ENCODE assay signal across 19 cellular contexts in the genomic region with DNA sequence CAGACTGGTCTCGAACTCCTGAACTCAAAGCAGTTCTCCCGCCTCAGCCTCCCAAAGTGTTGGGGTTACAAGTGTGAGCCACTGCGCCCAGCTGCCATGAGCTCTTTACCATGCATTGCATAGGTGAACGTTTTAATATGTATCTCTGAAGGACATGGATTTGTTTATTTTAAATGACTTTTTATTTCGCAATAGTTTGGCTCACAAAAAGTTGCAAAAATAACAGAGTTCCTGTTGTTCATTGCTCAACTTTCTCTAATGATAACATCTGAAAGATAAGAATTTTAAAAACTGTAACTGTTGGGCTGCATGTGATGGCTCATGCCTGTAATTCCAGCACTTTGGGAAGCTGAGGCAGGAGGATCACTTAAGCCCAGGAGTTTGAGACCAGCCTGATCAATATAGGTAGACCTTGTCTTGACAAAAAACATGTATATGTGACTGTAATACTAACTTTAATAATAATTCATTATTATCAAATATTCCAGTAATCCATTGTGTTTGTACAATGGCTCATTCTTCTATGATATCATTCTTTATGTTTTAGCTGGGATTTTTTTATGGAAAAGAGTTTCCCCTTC.
DNase-seq lines count a peak whose midpoint lies in the region; ATAC-seq and TF ChIP-seq lines count a peak whose summit lies in the region.
"Had no signal": no experiment of that assay in that cellular context is flagged by ENCODE, and none has a peak within 500 bp of the region (broad histone marks: within the 10 kb centered on the region; RNA-seq: fewer than 3 reads in every experiment).

No MANE protein-coding gene starts in this region.

- no peak for TF ChIP-seq POLR2A in adrenal gland (IDR thresholded peaks at IDR 0.05)

- intact Hi-C loops in adrenal gland (cut with DNase I), result no loop called here
- intact Hi-C loops in head of caudate nucleus (cut with DNase I), result no loop called here

- no peak overlapping the region for H3K9ac ChIP-seq in neuronal stem cell (ENCODE audit: low read depth, low read length, poor library complexity)

- H3K4me1 ChIP-seq in adrenal gland (replicated peaks in 1 of 2) (peaks cover 10 to 23% of the 10 kb centered on the region in 2 donors), thoracic aorta (ENCODE audit: control insufficient read depth in 1 of 2, low read depth in 2 of 2) (peaks cover 30 to 69% of the 10 kb centered on the region in 2 donors), neuronal stem cell (ENCODE audit: control insufficient read depth in 2 of 2, insufficient read depth in 1 of 2, low read depth in 1 of 2, low read length in 2 of 2) (peaks cover 8 to 11% of the 10 kb centered on the region in 2 donors)

- H2BK12ac ChIP-seq in neuronal stem cell (ENCODE audit: low read length), result no peak overlapping the region

- no peaks in the 10 kb centered on the region for H3K79me1 ChIP-seq in neuronal stem cell (ENCODE audit: low read depth, low read length)

- no peak overlapping the region for H2BK120ac ChIP-seq in neuronal stem cell (ENCODE audit: low read depth, low read length)

- H3K4me2 ChIP-seq in neuronal stem cell (ENCODE audit: insufficient read depth, low read length, poor library complexity, severe bottlenecking), result no peak overlapping the region
- H3K4me2 ChIP-seq: GM23338 had no signal

- H3K27ac ChIP-seq in adrenal gland (peak overlapping the region in 3 of 5 donors; percentile 19 to 68 (median 49)), thoracic aorta (peak overlapping the region; percentile 0 to 20), neuronal stem cell (replicated peaks; ENCODE audit: low read length) (no peak overlapping the region)

- TF ChIP-seq CTCF in adrenal gland (IDR thresholded peaks at IDR 0.05), result no peak
- no peak for TF ChIP-seq CTCF in fibroblast of the aortic adventitia (IDR thresholded peaks at IDR 0.05; ENCODE audit: insufficient read depth, low read length)
- no peak for TF ChIP-seq CTCF in thoracic aorta (IDR thresholded peaks at IDR 0.05)

- no peak for ATAC-seq in thoracic aorta (ENCODE audit: insufficient number of reproducible peaks, low FRiP score, low read depth)
- ATAC-seq: GM23338, T-cell had no signal

- no peak overlapping the region for H3K4ac ChIP-seq in neuronal stem cell (ENCODE audit: low read length)

- H3K9me3 ChIP-seq in adrenal gland (replicated peaks in 1 of 3), result no peaks in the 10 kb centered on the region
- no peaks in the 10 kb centered on the region for H3K9me3 ChIP-seq in thoracic aorta
- H3K9me3 ChIP-seq in neuronal stem cell (replicated peaks in 1 of 2; ENCODE audit: control insufficient read depth in 2 of 2, insufficient read depth in 1 of 2, low read depth in 1 of 2, low read length in 2 of 2), result no peaks in the 10 kb centered on the region
- H3K9me3 ChIP-seq: left lung had no signal

- H3K27me3 ChIP-seq in adrenal gland (no peaks in the 10 kb centered on the region), thoracic aorta (replicated peaks; ENCODE audit: insufficient read depth) (no peaks in the 10 kb centered on the region), neuronal stem cell (ENCODE audit: control insufficient read depth in 3 of 3, insufficient read depth in 3 of 3, low read depth in 1 of 3, low read length in 3 of 3) (no peaks in the 10 kb centered on the region)
- H3K27me3 ChIP-seq: left lung had no signal

- no peak overlapping the region for H2BK15ac ChIP-seq in neuronal stem cell (ENCODE audit: low read length)

- H4K91ac ChIP-seq in neuronal stem cell (ENCODE audit: low read depth, low read length, poor library complexity), result no peak overlapping the region

- H3K23ac ChIP-seq in neuronal stem cell (ENCODE audit: low read depth, low read length, poor library complexity), result no peak overlapping the region

- DNase-seq in HCEC 1CT, result peak; percentile 27
- no peak for DNase-seq in adrenal gland
- DNase-seq in fibroblast of the aortic adventitia (ENCODE audit: low read depth), result peak; percentile 79
- no peak for DNase-seq in thoracic aorta (ENCODE audit: low spot score)
- DNase-seq in head of caudate nucleus, result no peak
- no peak for DNase-seq in neuronal stem cell (ENCODE audit: low spot score)
- DNase-seq in AG08395 (ENCODE audit: low spot score), result no peak
- no peak for DNase-seq in DMS79 (lab: John Stamatoyannopoulos, UW)
- DNase-seq: activated CD4-positive, CD25-positive, alpha-beta regulatory T cell; activated CD8-positive, alpha-beta memory T cell treated with anti-CD3 and anti-CD28 coated beads for 24 hours; activated effector memory CD4-positive, alpha-beta T cell treated with Interleukin-2 at 50 U/mL for 16 hours; C1 segment of cervical spinal cord; DMS79 treated with DMSO at 0.1 percent for 48 hours; erythroblast; left lung; NCI-H1092; substantia nigra; T-cell had no signal

- H3K18ac ChIP-seq in neuronal stem cell (ENCODE audit: low read length), result no peak overlapping the region

- H3K36me3 ChIP-seq in adrenal gland (replicated peaks in 1 of 2) (no peaks in the 10 kb centered on the region), thoracic aorta (peaks cover 8% of the 10 kb centered on the region), neuronal stem cell (replicated peaks in 1 of 2; ENCODE audit: control insufficient read depth in 2 of 2, insufficient read depth in 2 of 2, low read length in 2 of 2) (no peaks in the 10 kb centered on the region)

- no peak overlapping the region for H2AFZ ChIP-seq in neuronal stem cell (ENCODE audit: low read length)
- H2AFZ ChIP-seq: GM23338 had no signal

- H2BK5ac ChIP-seq in neuronal stem cell (ENCODE audit: low read length), result no peak overlapping the region

- no peak overlapping the region for H3K14ac ChIP-seq in neuronal stem cell (ENCODE audit: low read length)

- no peak overlapping the region for H2AK5ac ChIP-seq in neuronal stem cell (ENCODE audit: low read depth, low read length)

- WGBS in adrenal gland, 4 donors, result 47 to 63% (median 60%) methylated on average over 5 of the region's 5 CpGs
- WGBS in neuronal stem cell (ENCODE audit: extremely low coverage in 2 of 2, insufficient read length in 2 of 2, insufficient replicate concordance in 1 of 2), 2 donors, result no CpG with 5 or more reads among the region's 5 CpGs

- H3K4me3 ChIP-seq in adrenal gland, result no peak overlapping the region
- H3K4me3 ChIP-seq in fibroblast of the aortic adventitia (ENCODE audit: low read depth, low read length), result no peak overlapping the region
- no peak overlapping the region for H3K4me3 ChIP-seq in thoracic aorta
- no peak overlapping the region for H3K4me3 ChIP-seq in neuronal stem cell (ENCODE audit: low read length in 2 of 2)
- H3K4me3 ChIP-seq: GM23338, left lung had no signal

- H4K8ac ChIP-seq in neuronal stem cell (ENCODE audit: low read depth, low read length), result no peak overlapping the region

Comparison
In these comparisons a context has a peak if more than half of its experiments do, and no peak if none do; other contexts are left out.
1. DNase-seq: peak in HCEC 1CT (single experiment) and fibroblast of the aortic adventitia (single experiment); none in adrenal gland (0 of 7), thoracic aorta (single experiment), head of caudate nucleus (0 of 42), neuronal stem cell (single experiment), AG08395 (single experiment) and DMS79 (single experiment).